In genomic region chr9:111898331-111899096, GRCh38 we compare ENCODE assay signal across 9 cellular contexts. TPM values are rescaled to one million over a fixed set of nuclear protein-coding genes. Genes with fewer than 3 reads are reported as not detected.
DNase-seq lines count a peak whose midpoint lies in the region; ATAC-seq, FAIRE-seq and TF ChIP-seq lines count a peak whose summit lies in the region.
"Had no signal": no experiment of that assay in that cellular context is flagged by ENCODE, and none has a peak within 500 bp of the region (broad histone marks: within the 10 kb centered on the region; RNA-seq: fewer than 3 reads in every experiment).

No MANE protein-coding gene starts in this region.

- 11 to 20% (median 18%) methylated on average over 4 of the region's 4 CpGs for WGBS in small intestine, 3 donors

- ATAC-seq in mucosa of descending colon = no peak

- no peaks in the 10 kb centered on the region for H3K9me3 ChIP-seq in Peyer's patch
- no peaks in the 10 kb centered on the region for H3K9me3 ChIP-seq in small intestine (ENCODE audit: control insufficient read depth, low read depth)
- H3K9me3 ChIP-seq in mucosa of descending colon = no peaks in the 10 kb centered on the region

- no peaks in the 10 kb centered on the region for H3K36me3 ChIP-seq in Peyer's patch
- H3K36me3 ChIP-seq in small intestine (ENCODE audit: control insufficient read depth in 2 of 2, insufficient read depth in 2 of 2, low read length in 2 of 2) = no peaks in the 10 kb centered on the region
- no peaks in the 10 kb centered on the region for H3K36me3 ChIP-seq in mucosa of descending colon (ENCODE audit: low read depth)

- H3K4me1 ChIP-seq in Peyer's patch = peaks cover 0 to 47% (median 19%) of the 10 kb centered on the region in 4 donors
- H3K4me1 ChIP-seq in small intestine (ENCODE audit: control insufficient read depth in 2 of 2, insufficient read depth in 1 of 2, low read depth in 1 of 2, low read length in 1 of 2) = peaks cover 3 to 16% of the 10 kb centered on the region in 2 donors
- peaks cover 24% of the 10 kb centered on the region for H3K4me1 ChIP-seq in mucosa of descending colon (ENCODE audit: low read depth)

- intact Hi-C loops in mucosa of descending colon (cut with DNase I, micrococcal nuclease) = loop anchor here in 1 of 2 donors (10.0 kb wide), 1 partner anchor 176 kb away; no protein-coding TSS in a partner anchor

- TF ChIP-seq CTCF in GM12864 (IDR thresholded peaks at IDR 0.05; ENCODE audit: low read depth, low read length, missing control alignments) = no peak
- TF ChIP-seq CTCF in Peyer's patch (IDR thresholded peaks at IDR 0.05) = no peak
- no peak for TF ChIP-seq CTCF in foreskin fibroblast (IDR thresholded peaks at IDR 0.05; ENCODE audit: low read depth, low read length)
- TF ChIP-seq CTCF in mucosa of descending colon (IDR thresholded peaks at IDR 0.05) = no peak

- H3K27ac ChIP-seq in Peyer's patch (peak overlapping the region; percentile 93 to 99 (median 96)), small intestine (ENCODE audit: low read depth in 1 of 2, low read length in 1 of 2) (peak overlapping the region in 1 of 2 donors; percentile 42)

- DNase-seq in GM12864 (ENCODE audit: low read depth) (no peak), Peyer's patch (no peak), foreskin fibroblast (peak in 1 of 2 donors; percentile 19), small intestine (peak; percentile 46), NCI-H1417 (lab: John Stamatoyannopoulos, UW) (no peak), mucosa of descending colon (no peak), NCI-H526 (lab: John Stamatoyannopoulos, UW) (no peak), NCI-H69 (lab: John Stamatoyannopoulos, UW) (no peak)
- DNase-seq: activated naive CD4-positive, alpha-beta T cell had no signal

- FAIRE-seq in small intestine (lab: Jason Lieb, UNC) = no peak

- H3K27me3 ChIP-seq in Peyer's patch (no peaks in the 10 kb centered on the region), small intestine (ENCODE audit: control insufficient read depth in 2 of 2, insufficient read depth in 2 of 2, low read length in 2 of 2) (no peaks in the 10 kb centered on the region)

- no peak for TF ChIP-seq POLR2A in Peyer's patch (IDR thresholded peaks at IDR 0.05)

- H3K4me3 ChIP-seq in GM12864 (ENCODE audit: low read depth, low read length) (peak overlapping the region; percentile 82), Peyer's patch (peak overlapping the region; percentile 91 to 98 (median 94)), foreskin fibroblast (ENCODE audit: low read depth in 1 of 2, low read length in 2 of 2) (peak overlapping the region; percentile 67 to 97), small intestine (ENCODE audit: low read depth in 1 of 2, low read length in 2 of 2) (peak overlapping the region in 1 of 2 donors; percentile 99), mucosa of descending colon (no peak overlapping the region)

RNA-seq across cellular contexts. Expression of gene UGCG, which starts 1.9 kb away (rescaled TPM):
- total RNA-seq in Peyer's patch (10 to 100 TPM; 35.6 to 68.5 (median 61.4) TPM), mucosa of descending colon (10 to 100 TPM; 36.5 to 48.2 (median 39.8) TPM)
- 10 to 100 TPM; 11.6 to 23.5 (median 17.3) TPM for polyA plus RNA-seq in small intestine
